Comparison of ENCODE assay signal across 19 cellular contexts in genomic region chr14:93936926-93937325, GRCh38. TPM values are rescaled to one million over a fixed set of nuclear protein-coding genes. Genes with fewer than 3 reads are reported as not detected.
DNase-seq lines count a peak whose midpoint lies in the region; ATAC-seq, FAIRE-seq and TF ChIP-seq lines count a peak whose summit lies in the region.
"Had no signal": no experiment of that assay in that cellular context is flagged by ENCODE, and none has a peak within 500 bp of the region (broad histone marks: within the 10 kb centered on the region; RNA-seq: fewer than 3 reads in every experiment).

No MANE protein-coding gene starts in this region.

- FAIRE-seq in H1 (lab: Jason Lieb, UNC): no peak
- FAIRE-seq: G401.6, HTR-8/SVneo had no signal

- no peak overlapping the region for H4K8ac ChIP-seq in H1 (ENCODE audit: extremely low read depth, insufficient read depth, low read length)

- no peaks in the 10 kb centered on the region for H3K9me3 ChIP-seq in RWPE2 (ENCODE audit: severe bottlenecking)
- peaks cover 0 to 5% of the 10 kb centered on the region in 2 experiments; a peak in 1 of 4 replicates for H3K9me3 ChIP-seq in H1 (ENCODE audit: insufficient read depth in 2 of 2, low read depth in 1 of 2, low read length in 1 of 2)
- H3K9me3 ChIP-seq in gastroesophageal sphincter: no peaks in the 10 kb centered on the region
- no peaks in the 10 kb centered on the region for H3K9me3 ChIP-seq in sigmoid colon
- no peaks in the 10 kb centered on the region for H3K9me3 ChIP-seq in body of pancreas
- H3K9me3 ChIP-seq: BLaER1 treated with 17β-estradiol and CSF1 and Interleukin-3, amounts not matched to agents 10 nM and 100 nM had no signal

- H3K4me2 ChIP-seq in H1 (ENCODE audit: insufficient read depth in 1 of 2, low read depth in 2 of 2, low read length in 2 of 2): no peak overlapping the region
- H3K4me2 ChIP-seq: BLaER1 treated with 17β-estradiol and CSF1 and Interleukin-3, amounts not matched to agents 10 nM and 100 nM had no signal

- TF ChIP-seq POLR2A in H1 (IDR thresholded peaks at IDR 0.05; ENCODE audit: control extremely low read depth in 1 of 2, low read depth in 2 of 2, low read length in 2 of 2): no peak
- TF ChIP-seq POLR2A in gastroesophageal sphincter (IDR thresholded peaks at IDR 0.05): no peak
- no peak for TF ChIP-seq POLR2A in sigmoid colon (IDR thresholded peaks at IDR 0.05)
- no peak for TF ChIP-seq POLR2A in body of pancreas (IDR thresholded peaks at IDR 0.05)

- no peak overlapping the region for H2BK20ac ChIP-seq in H1 (ENCODE audit: low read length)

- H3K18ac ChIP-seq in H1 (ENCODE audit: extremely low read depth, low read length): no peak overlapping the region; the same call in 1 of the 2 replicates

- H3K4me1 ChIP-seq in RWPE2 (ENCODE audit: insufficient read depth, poor library complexity, severe bottlenecking) (peaks cover 23% of the 10 kb centered on the region), H1 (replicated peaks in 1 of 4; ENCODE audit: control insufficient read depth in 3 of 4, insufficient read depth in 4 of 4, low read length in 3 of 4) (peaks cover 0 to 12% (median 6%) of the 10 kb centered on the region in 4 experiments; a peak in 4 of 7 replicates), gastroesophageal sphincter (peaks cover 0 to 66% (median 9%) of the 10 kb centered on the region in 3 donors), sigmoid colon (peaks cover 0 to 54% (median 40%) of the 10 kb centered on the region in 4 donors), body of pancreas (peaks cover 30% of the 10 kb centered on the region)

- 93% methylated on average over 6 of the region's 6 CpGs; no CpG with 5 or more reads in 1 of the 2 experiments for WGBS in H1 (ENCODE audit: extremely low coverage in 1 of 2, insufficient coverage in 1 of 2, insufficient read length in 1 of 2, insufficient replicate concordance in 2 of 2, low coverage in 1 of 2, low lambda C conversion rate in 2 of 2, missing lambda C conversion rate in 1 of 2), 2 experiments
- no CpG with 5 or more reads among the region's 6 CpGs for WGBS in gastroesophageal sphincter (ENCODE audit: low coverage in 1 of 2), 2 donors
- 87 to 91% methylated on average over 6 of the region's 6 CpGs for WGBS in sigmoid colon, 2 donors
- WGBS in body of pancreas, 2 donors: 87% methylated on average over 6 of the region's 6 CpGs; no CpG with 5 or more reads in 1 of the 2 donors

- TF ChIP-seq EP300 in H1 (IDR thresholded peaks at IDR 0.05; ENCODE audit: borderline replicate concordance in 1 of 2, low read depth in 2 of 2, low read length in 2 of 2) (no peak), gastroesophageal sphincter (IDR thresholded peaks at IDR 0.05) (no peak), sigmoid colon (IDR thresholded peaks at IDR 0.05) (no peak)

- no peaks in the 10 kb centered on the region for H4K20me1 ChIP-seq in H1 (replicated peaks in 1 of 2; ENCODE audit: control insufficient read depth in 1 of 2, insufficient read depth in 2 of 2, low read length in 2 of 2)

- no peaks in the 10 kb centered on the region for H3K9me3 Mint-ChIP-seq in mesothelial cell of epicardium
- H3K9me3 Mint-ChIP-seq: CD8-positive, alpha-beta T cell had no signal

- H3K4me3 ChIP-seq in RWPE2 (ENCODE audit: severe bottlenecking) (no peak overlapping the region), H1 (ENCODE audit: extremely low read depth in 1 of 4, insufficient read depth in 2 of 4, low read depth in 3 of 4, low read length in 4 of 4) (no peak overlapping the region), gastroesophageal sphincter (no peak overlapping the region), sigmoid colon (no peak overlapping the region), body of pancreas (no peak overlapping the region)
- H3K4me3 ChIP-seq: BLaER1 treated with 17β-estradiol and CSF1 and Interleukin-3, amounts not matched to agents 10 nM and 100 nM; GM23248 had no signal

- no peak overlapping the region for H2BK15ac ChIP-seq in H1 (ENCODE audit: low read length)

- CTCF ChIA-PET in H1 (lab: Charles Lee; ENCODE audit: partially characterized antibody): interaction anchor here (0.7 to 20.5 kb wide), 32 partner anchors 9 to 731 kb away, joined by 3 to 484 read pairs (median 5); partner anchors contain the start of genes CCDC197 and FAM181A

- H2BK12ac ChIP-seq in H1 (ENCODE audit: low read depth, low read length): peak overlapping the region; percentile 27; the same call in 1 of the 2 replicates

- TF ChIP-seq RAD21 in H1 (IDR thresholded peaks at IDR 0.05 in 1 of 2, conservative IDR thresholded peaks at IDR 0.05 in 1 of 2; ENCODE audit: low read depth in 2 of 2, low read length in 2 of 2): no peak

- TF ChIP-seq CTCF in RWPE2 (IDR thresholded peaks at IDR 0.05; ENCODE audit: poor library complexity, severe bottlenecking) (no peak), H1 (IDR thresholded peaks at IDR 0.05; ENCODE audit: control extremely low read depth in 1 of 3, insufficient read depth in 1 of 3, low read depth in 1 of 3, low read length in 3 of 3) (no peak), gastroesophageal sphincter (IDR thresholded peaks at IDR 0.05) (no peak), sigmoid colon (IDR thresholded peaks at IDR 0.05) (no peak), mesothelial cell of epicardium (IDR thresholded peaks at IDR 0.05; ENCODE audit: unreplicated experiment) (no peak), body of pancreas (IDR thresholded peaks at IDR 0.05) (no peak)

- POLR2A ChIA-PET in H1 (lab: Charles Lee; ENCODE audit: partially characterized antibody): interaction anchor here (0.7 to 2.8 kb wide), 2 partner anchors 55 to 72 kb away, joined by 3 to 6 read pairs; no protein-coding TSS in a partner anchor

- intact Hi-C loops in sigmoid colon (cut with DNase I): no loop called here
- intact Hi-C loops in body of pancreas (cut with DNase I): loop anchor here (5.0 kb wide), 1 partner anchor 65 kb away; no protein-coding TSS in a partner anchor

- H3K36me3 ChIP-seq in RWPE2 (ENCODE audit: low read depth) (no peaks in the 10 kb centered on the region), H1 (ENCODE audit: control insufficient read depth in 2 of 4, insufficient read depth in 4 of 4, low read length in 3 of 4) (no peaks in the 10 kb centered on the region), gastroesophageal sphincter (peaks cover 0 to 69% of the 10 kb centered on the region in 2 donors), sigmoid colon (peaks cover 30 to 94% (median 57%) of the 10 kb centered on the region in 4 donors), body of pancreas (replicated peaks in 1 of 2; ENCODE audit: insufficient read depth in 1 of 2, low read depth in 2 of 2) (no peaks in the 10 kb centered on the region)
- H3K36me3 ChIP-seq: BLaER1 treated with 17β-estradiol and CSF1 and Interleukin-3, amounts not matched to agents 10 nM and 100 nM had no signal

- H3K27me3 ChIP-seq in RWPE2 (ENCODE audit: insufficient read depth, poor library complexity, severe bottlenecking) (no peaks in the 10 kb centered on the region), H1 (replicated peaks in 1 of 4; ENCODE audit: control insufficient read depth in 3 of 4, extremely low read depth in 1 of 4, insufficient read depth in 3 of 4, low read length in 3 of 4) (peaks cover 7 to 25% (median 17%) of the 10 kb centered on the region in 4 experiments), gastroesophageal sphincter (peaks cover 9% of the 10 kb centered on the region), sigmoid colon (no peaks in the 10 kb centered on the region), body of pancreas (no peaks in the 10 kb centered on the region)

- H2AFZ ChIP-seq in H1 (ENCODE audit: low read length): no peak overlapping the region
- H2AFZ ChIP-seq: GM23248 had no signal

- H3K23me2 ChIP-seq in H1 (ENCODE audit: low read depth, low read length): peaks cover 5% of the 10 kb centered on the region; the same call in 1 of the 2 replicates

- no peak overlapping the region for H3K9ac ChIP-seq in H1 (replicated peaks in 1 of 4; ENCODE audit: extremely low read depth in 1 of 4, low read depth in 3 of 4, low read length in 3 of 4)
- H3K9ac ChIP-seq: BLaER1 treated with 17β-estradiol and CSF1 and Interleukin-3, amounts not matched to agents 10 nM and 100 nM; GM23248 had no signal

- no peaks in the 10 kb centered on the region for H3K36me3 Mint-ChIP-seq in mesothelial cell of epicardium
- H3K36me3 Mint-ChIP-seq: CD8-positive, alpha-beta T cell had no signal

- ATAC-seq in RWPE2 (ENCODE audit: low read depth): no peak
- ATAC-seq in gastroesophageal sphincter: no peak
- no peak for ATAC-seq in HG02981 (IDR thresholded peaks at IDR 0.05; ENCODE audit: unreplicated experiment)
- no peak for ATAC-seq in body of pancreas

- peaks cover 62% of the 10 kb centered on the region for H3K27me3 Mint-ChIP-seq in mesothelial cell of epicardium (ENCODE audit: low read depth)

- H3K4ac ChIP-seq in H1 (replicated peaks; ENCODE audit: insufficient read length, low read depth, low read length): no peak overlapping the region

- H2AK5ac ChIP-seq in H1 (ENCODE audit: low read depth, low read length): no peak overlapping the region

- H3K79me1 ChIP-seq in H1 (ENCODE audit: low read depth, low read length): no peaks in the 10 kb centered on the region

- H3K4me1 Mint-ChIP-seq in mesothelial cell of epicardium: no peaks in the 10 kb centered on the region

- H3K23ac ChIP-seq in H1 (ENCODE audit: insufficient read length): no peak overlapping the region

- no peak overlapping the region for H3K4me3 Mint-ChIP-seq in mesothelial cell of epicardium
- H3K4me3 Mint-ChIP-seq: CD8-positive, alpha-beta T cell had no signal

- H3K14ac ChIP-seq in H1 (ENCODE audit: insufficient read length): no peak overlapping the region

- H3K27ac ChIP-seq in RWPE2 (ENCODE audit: poor library complexity, severe bottlenecking): peak overlapping the region; percentile 32
- H3K27ac ChIP-seq in H1 (ENCODE audit: low read depth, low read length): no peak overlapping the region
- H3K27ac ChIP-seq in gastroesophageal sphincter: peak overlapping the region in 3 of 4 donors; percentile 32 to 72 (median 67)
- peak overlapping the region; percentile 12 to 67 (median 46) for H3K27ac ChIP-seq in sigmoid colon
- no peak overlapping the region for H3K27ac ChIP-seq in body of pancreas
- H3K27ac ChIP-seq: BLaER1 treated with 17β-estradiol and CSF1 and Interleukin-3, amounts not matched to agents 10 nM and 100 nM; GM23248 had no signal

- H4K5ac ChIP-seq in H1 (ENCODE audit: insufficient read length, low read depth, low read length): no peak overlapping the region

- no peak overlapping the region for H3K27ac Mint-ChIP-seq in mesothelial cell of epicardium
- H3K27ac Mint-ChIP-seq: CD8-positive, alpha-beta T cell had no signal

- no peak overlapping the region for H2BK5ac ChIP-seq in H1 (ENCODE audit: low read depth, low read length)

- H2BK120ac ChIP-seq in H1 (replicated peaks; ENCODE audit: low read depth, low read length): no peak overlapping the region

- no peak overlapping the region for H4K91ac ChIP-seq in H1 (replicated peaks; ENCODE audit: insufficient read length, low read length)

- DNase-seq in RWPE2 (ENCODE audit: low spot score): no peak
- DNase-seq in H1 (ENCODE audit: low read depth in 1 of 2, low spot score in 2 of 2): no peak
- no peak for DNase-seq in sigmoid colon
- DNase-seq in mesothelial cell of epicardium (ENCODE audit: low spot score in 2 of 2, unreplicated experiment in 2 of 2): no peak
- DNase-seq in DMS114 treated with DMSO at 0.1 percent for 48 hours (lab: John Stamatoyannopoulos, UW; ENCODE audit: unreplicated experiment): no peak
- DNase-seq in body of pancreas: no peak
- DNase-seq: 8988T; CD8-positive, alpha-beta T cell; HCEC 1CT; IMR-90 had no signal

- no peak overlapping the region for H3K56ac ChIP-seq in H1 (replicated peaks; ENCODE audit: insufficient read length, low read depth, low read length)

- H3K79me2 ChIP-seq in H1 (ENCODE audit: control insufficient read depth in 1 of 2, insufficient read depth in 2 of 2, low read length in 2 of 2): no peaks in the 10 kb centered on the region

RNA-seq across cellular contexts. Expression of gene FAM181A, which starts 9.8 kb away (rescaled TPM):
- total RNA-seq in H1 (2021; fragmentation: NEBNext Ultra II Directional; extraction: Animal tissue kit (Norgen Biotek cat#: 25700)): not detected in 2 replicates
- polyA plus RNA-seq in H1 (2011; rRNA removed): not detected in 2 replicates
- not detected for polyA plus RNA-seq in H1 (2011; cell fraction: cytosol; rRNA removed)
- not detected for polyA plus RNA-seq in H1 (2011; cell fraction: nucleus; rRNA removed)
- not detected in 4 replicates for polyA plus RNA-seq in H1 (2012, experiment 1 of 2)
- polyA plus RNA-seq in H1 (2012, experiment 2 of 2): not detected
- polyA plus RNA-seq in H1 (2013, experiment 1 of 2): not detected
- not detected for polyA plus RNA-seq in H1 (2013, experiment 2 of 2)
- not detected in 2 replicates for polyA minus RNA-seq in H1 (2011; rRNA and poly(A)+ RNA removed)
- not detected for polyA minus RNA-seq in H1 (2011; cell fraction: cytosol; rRNA and poly(A)+ RNA removed)
- polyA minus RNA-seq in H1 (2011; cell fraction: nucleus; rRNA and poly(A)+ RNA removed): not detected
- not detected for total RNA-seq in gastroesophageal sphincter
- not detected for total RNA-seq in sigmoid colon
- not detected for polyA plus RNA-seq in sigmoid colon
- total RNA-seq in mesothelial cell of epicardium: not detected in 3 replicates
- total RNA-seq in body of pancreas: not detected
- total RNA-seq: A673; Calu3; CD8-positive, alpha-beta T cell; GM23248; IMR-90 had no signal
- polyA plus RNA-seq: AG04450, GM23248, IMR-90 had no signal

RNA-seq across cellular contexts. Expression of gene ASB2, which starts 39.4 kb away (rescaled TPM):
- 0.77 and 1.0 TPM in 2 replicates for total RNA-seq in H1 (2021; fragmentation: NEBNext Ultra II Directional; extraction: Animal tissue kit (Norgen Biotek cat#: 25700))
- polyA plus RNA-seq in H1 (2011; rRNA removed) (2.1 and 3.2 TPM in 2 replicates), sigmoid colon (1 to 10 TPM; 1.2 to 10.0 (median 4.2) TPM)
- 1.3 TPM for polyA plus RNA-seq in H1 (2011; cell fraction: cytosol; rRNA removed)
- 0.91 TPM for polyA plus RNA-seq in H1 (2011; cell fraction: nucleus; rRNA removed)
- 0.37 to 0.97 TPM (median 0.77 TPM) in 4 replicates for polyA plus RNA-seq in H1 (2012, experiment 1 of 2)
- 0.47 TPM for polyA plus RNA-seq in H1 (2012, experiment 2 of 2)
- 0.83 TPM for polyA plus RNA-seq in H1 (2013, experiment 1 of 2)
- 1.2 TPM for polyA plus RNA-seq in H1 (2013, experiment 2 of 2)
- polyA minus RNA-seq in H1 (2011; rRNA and poly(A)+ RNA removed): 1.2 and 2.1 TPM in 2 replicates
- polyA minus RNA-seq in H1 (2011; cell fraction: cytosol; rRNA and poly(A)+ RNA removed): 3.7 TPM
- polyA minus RNA-seq in H1 (2011; cell fraction: nucleus; rRNA and poly(A)+ RNA removed): 1.9 TPM
- total RNA-seq in gastroesophageal sphincter (100 to 1,000 TPM; 118 to 208 (median 120) TPM), sigmoid colon (100 to 1,000 TPM; 117 to 178 (median 139) TPM), mesothelial cell of epicardium (1.2 to 1.9 TPM (median 1.5 TPM) in 3 replicates), body of pancreas (1 to 10 TPM in 1 of 2 donors, under 1 TPM in 1; 0.33 to 7.0 TPM)
- total RNA-seq: A673, GM23248 had no signal

Comparison
In these comparisons a context has a peak if more than half of its experiments do, and no peak if none do; other contexts are left out.
1. H3K27ac ChIP-seq: peak in RWPE2 (single experiment), gastroesophageal sphincter (3 of 4) and sigmoid colon (4 of 4); none in H1 (single experiment) and body of pancreas (0 of 4).
2. RNA of gene ASB2, which starts 39.4 kb away (total RNA-seq): 117 to 178 TPM in sigmoid colon and 118 to 208 TPM in gastroesophageal sphincter; 0.33 to 7.0 TPM in body of pancreas, 1.2 to 1.9 TPM in mesothelial cell of epicardium and 0.77 to 1.0 TPM in H1; every median in the first group is over 10 times any median in the second.